Comparison of ENCODE assay signal across 1 cellular context in the genomic region with DNA sequence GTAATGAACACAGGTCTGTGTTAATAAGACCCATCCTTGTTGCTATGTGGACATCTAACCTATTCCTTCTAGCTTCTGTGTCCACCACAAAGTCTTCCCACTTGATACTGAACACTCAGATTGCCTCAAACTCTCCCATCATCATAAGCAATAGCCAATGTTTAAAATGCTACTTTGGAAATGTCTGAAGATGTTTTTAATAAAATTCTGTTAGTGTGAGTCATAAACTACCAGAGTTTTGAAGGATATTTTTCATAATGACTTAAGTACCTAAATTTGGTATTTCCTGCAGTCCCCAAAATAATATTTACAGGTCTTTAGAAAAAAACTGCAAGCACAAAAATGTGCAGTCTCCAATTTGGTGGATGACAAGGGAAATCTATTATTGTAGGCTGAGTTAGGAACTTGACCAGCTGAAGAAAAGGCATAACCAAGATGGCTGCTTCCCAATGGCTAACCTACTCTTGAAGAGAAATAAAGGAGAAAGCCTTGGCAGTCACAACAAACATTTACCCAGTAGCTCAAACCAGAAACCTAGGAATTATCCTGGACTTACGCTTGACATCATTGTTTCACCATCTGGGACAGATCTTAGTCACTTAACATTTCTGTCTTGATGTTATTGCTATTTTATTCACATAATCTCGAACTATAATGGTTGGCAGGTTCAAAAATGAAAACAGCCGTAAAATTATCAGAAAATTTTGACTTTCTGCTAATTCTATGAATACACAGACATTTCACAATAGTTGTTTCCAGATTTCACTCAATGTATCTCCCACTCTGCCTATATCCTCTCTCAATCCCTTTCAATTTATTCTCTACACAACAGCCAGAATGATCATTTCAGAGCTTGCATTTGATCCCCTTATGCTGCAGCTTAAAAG.
A peak's percentile ranks its signal among the peaks of the same experiment; 100 is the strongest.
TF ChIP-seq lines count a peak whose summit lies in the region.

No MANE protein-coding gene starts in this region.

TF ChIP-seq in K562, 482 proteins besides CTCF, POLR2A, EP300 and RAD21 (continued from another document):
- TF ChIP-seq, protein P1, sequence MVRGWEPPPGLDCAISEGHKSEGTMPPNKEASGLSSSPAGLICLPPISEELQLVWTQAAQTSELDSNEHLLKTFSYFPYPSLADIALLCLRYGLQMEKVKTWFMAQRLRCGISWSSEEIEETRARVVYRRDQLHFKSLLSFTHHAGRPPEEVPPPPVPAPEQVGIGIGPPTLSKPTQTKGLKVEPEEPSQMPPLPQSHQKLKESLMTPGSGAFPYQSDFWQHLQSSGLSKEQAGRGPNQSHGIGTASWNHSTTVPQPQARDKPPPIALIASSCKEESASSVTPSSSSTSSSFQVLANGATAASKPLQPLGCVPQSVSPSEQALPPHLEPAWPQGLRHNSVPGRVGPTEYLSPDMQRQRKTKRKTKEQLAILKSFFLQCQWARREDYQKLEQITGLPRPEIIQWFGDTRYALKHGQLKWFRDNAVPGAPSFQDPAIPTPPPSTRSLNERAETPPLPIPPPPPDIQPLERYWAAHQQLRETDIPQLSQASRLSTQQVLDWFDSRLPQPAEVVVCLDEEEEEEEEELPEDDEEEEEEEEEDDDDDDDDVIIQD (CRISPR knock-in tag; IDR thresholded peaks at IDR 0.05): no peak
- TF ChIP-seq CEBPB (tag; IDR thresholded peaks at IDR 0.05): 0 out of 2 replicates have a peak, but pooled peaks have one; percentile 9
